In genomic region chr3:46987485-46988401, GRCh38 we compare ENCODE assay signal across 8 cellular contexts. TPM values are rescaled to one million over a fixed set of nuclear protein-coding genes. Genes with fewer than 3 reads are reported as not detected.
DNase-seq lines count a peak whose midpoint lies in the region; ATAC-seq, FAIRE-seq and TF ChIP-seq lines count a peak whose summit lies in the region.

No MANE protein-coding gene starts in this region.

- WGBS in K562 (ENCODE audit: insufficient coverage, low coverage, missing lambda C conversion rate) = under 1% methylated on average over 26 of the region's 26 CpGs

- peak overlapping the region; percentile 95 to 96 for H3K9ac ChIP-seq in K562 (ENCODE audit: insufficient read depth in 1 of 2, low read depth in 2 of 2, low read length in 2 of 2)
- H3K9ac ChIP-seq in mucosa of rectum (ENCODE audit: low read depth in 1 of 2, low read length in 2 of 2) = peak overlapping the region in 1 of 2 donors; percentile 39

- no TSS peak for BruUV-seq in K562 (replicated peaks; lab: Mats Ljungman, UMichigan)

- CTCF ChIA-PET in K562 (lab: Yijun Ruan, JAX; ENCODE audit: low intra/inter-chr PET ratio) = no interaction called here

- DNase-seq in T-helper 9 cell (peak; percentile 87), K562 (ENCODE audit: extremely low read depth in 1 of 4, low spot score in 3 of 4) (peak; percentile 97 to 99 (median 98)), thoracic aorta (ENCODE audit: low spot score) (no peak), foreskin fibroblast (no peak), NCI-H2171 treated with DMSO at 0.1 percent for 48 hours (lab: John Stamatoyannopoulos, UW) (no peak)

- intact Hi-C loops in K562 (cut with micrococcal nuclease) = loop anchor here (1.0 kb wide), 2 partner anchors 8 to 39 kb away; partner anchors contain the start of gene NBEAL2

- in situ Hi-C loops in K562 (cut with MboI) = no loop called here

- H3K9me3 ChIP-seq in K562 (replicated peaks; ENCODE audit: control insufficient read depth, insufficient read depth, low read depth, low read length) (no peaks in the 10 kb centered on the region), mucosa of rectum (ENCODE audit: control insufficient read depth in 2 of 2, low read length in 2 of 2) (no peaks in the 10 kb centered on the region), thoracic aorta (no peaks in the 10 kb centered on the region)

- peaks cover 5% of the 10 kb centered on the region for H3K9me1 ChIP-seq in K562 (ENCODE audit: control insufficient read depth, insufficient read depth, low read length)

- H3K4me3 ChIP-seq in K562 = peak overlapping the region; percentile 46
- H3K4me3 ChIP-seq in mucosa of rectum (ENCODE audit: low read length in 2 of 2) = peak overlapping the region; percentile 42 to 49
- H3K4me3 ChIP-seq in thoracic aorta = peak overlapping the region; percentile 43
- H3K4me3 ChIP-seq in foreskin fibroblast (ENCODE audit: low read depth in 1 of 2, low read length in 2 of 2) = no peak overlapping the region

- H3K27me3 ChIP-seq in K562 (ENCODE audit: control insufficient read depth in 2 of 2, insufficient read depth in 2 of 2, low read length in 2 of 2) (no peaks in the 10 kb centered on the region), mucosa of rectum (ENCODE audit: control insufficient read depth in 2 of 2, insufficient read depth in 2 of 2, low read length in 2 of 2) (no peaks in the 10 kb centered on the region), thoracic aorta (replicated peaks; ENCODE audit: insufficient read depth) (no peaks in the 10 kb centered on the region)

- H3K4me1 ChIP-seq in K562 (replicated peaks in 1 of 2; ENCODE audit: control insufficient read depth in 2 of 2, insufficient read depth in 2 of 2, low read length in 2 of 2) (peaks cover 34 to 67% of the 10 kb centered on the region in 2 experiments), mucosa of rectum (ENCODE audit: control insufficient read depth in 2 of 2, insufficient read depth in 2 of 2, low read length in 2 of 2) (peaks cover 23 to 35% of the 10 kb centered on the region in 2 donors), thoracic aorta (ENCODE audit: control insufficient read depth in 1 of 2, low read depth in 2 of 2) (peaks cover 0 to 3% of the 10 kb centered on the region in 2 donors)

- peak overlapping the region; percentile 99 for H3K4me2 ChIP-seq in K562 (ENCODE audit: insufficient read depth, low read length)

- TF ChIP-seq CTCF in K562 (IDR thresholded peaks at IDR 0.05 in 2 of 3, conservative IDR thresholded peaks at IDR 0.05 in 1 of 3; ENCODE audit: insufficient read depth in 2 of 3, low read depth in 1 of 3, low read length in 3 of 3) (no peak), thoracic aorta (IDR thresholded peaks at IDR 0.05) (no peak), foreskin fibroblast (IDR thresholded peaks at IDR 0.05; ENCODE audit: low read depth, low read length) (no peak)

- peak; percentile 88 for TF ChIP-seq POLR2A in K562 (conservative IDR thresholded peaks at IDR 0.05)

- H2AFZ ChIP-seq in K562 (ENCODE audit: low read depth, low read length) = peak overlapping the region; percentile 89

- ATAC-seq in GM19351 (IDR thresholded peaks at IDR 0.05; ENCODE audit: unreplicated experiment) = peak; percentile 85
- peak; percentile 47 for ATAC-seq in HG03439 (IDR thresholded peaks at IDR 0.05; ENCODE audit: unreplicated experiment)
- peak; percentile 95 for ATAC-seq in K562
- ATAC-seq in thoracic aorta (ENCODE audit: insufficient number of reproducible peaks, low FRiP score, low read depth) = no peak

- peak in 1 of 2 experiments; percentile 26; a peak in 2 of 4 replicates for TF ChIP-seq RAD21 in K562 (CRISPR knock-in tag; conservative IDR thresholded peaks at IDR 0.05 in 1 of 2, IDR thresholded peaks at IDR 0.05 in 1 of 2)

- POLR2A ChIA-PET in K562 (lab: Yijun Ruan, JAX) = interaction anchor here (0.6 to 2.9 kb wide), 23 partner anchors 10 to 1748 kb away, joined by 3 to 35 read pairs (median 4); partner anchors contain the start of genes CCDC12, NBEAL2 and PTPN23

- H3K27ac ChIP-seq in K562 (ENCODE audit: extremely low read depth, low read depth, low read length) (peak overlapping the region; percentile 99), mucosa of rectum (ENCODE audit: low read depth in 2 of 2, low read length in 2 of 2) (peak overlapping the region; percentile 56 to 71), thoracic aorta (no peak overlapping the region)

- H3K36me3 ChIP-seq in K562 (ENCODE audit: control insufficient read depth, insufficient read depth, low read length) = peaks cover 41% of the 10 kb centered on the region
- peaks cover 7 to 8% of the 10 kb centered on the region in 2 donors for H3K36me3 ChIP-seq in mucosa of rectum (ENCODE audit: control insufficient read depth in 2 of 2, insufficient read depth in 2 of 2, low read length in 2 of 2)
- peaks cover 4% of the 10 kb centered on the region for H3K36me3 ChIP-seq in thoracic aorta

- FAIRE-seq in K562 (lab: Jason Lieb, UNC) = no peak

- peak; percentile 90 for TF ChIP-seq EP300 in K562 (IDR thresholded peaks at IDR 0.05; ENCODE audit: low read length)

- peaks cover 45% of the 10 kb centered on the region for H3K79me2 ChIP-seq in K562 (ENCODE audit: control insufficient read depth, insufficient read depth, low read length)

- no peaks in the 10 kb centered on the region for H4K20me1 ChIP-seq in K562 (replicated peaks; ENCODE audit: control insufficient read depth, insufficient read depth, low read length)

TF ChIP-seq in K562, 482 proteins besides CTCF, POLR2A, EP300 and RAD21 (continues in another document):
- peak; percentile 81 for TF ChIP-seq PCBP1 (IDR thresholded peaks at IDR 0.05; ENCODE audit: low read depth, low read length, poor library complexity, severe bottlenecking)
- TF ChIP-seq NEUROD1 (IDR thresholded peaks at IDR 0.05; ENCODE audit: borderline replicate concordance, low read depth, low read length, partially characterized antibody) = peak; percentile 95
- TF ChIP-seq, protein P1, sequence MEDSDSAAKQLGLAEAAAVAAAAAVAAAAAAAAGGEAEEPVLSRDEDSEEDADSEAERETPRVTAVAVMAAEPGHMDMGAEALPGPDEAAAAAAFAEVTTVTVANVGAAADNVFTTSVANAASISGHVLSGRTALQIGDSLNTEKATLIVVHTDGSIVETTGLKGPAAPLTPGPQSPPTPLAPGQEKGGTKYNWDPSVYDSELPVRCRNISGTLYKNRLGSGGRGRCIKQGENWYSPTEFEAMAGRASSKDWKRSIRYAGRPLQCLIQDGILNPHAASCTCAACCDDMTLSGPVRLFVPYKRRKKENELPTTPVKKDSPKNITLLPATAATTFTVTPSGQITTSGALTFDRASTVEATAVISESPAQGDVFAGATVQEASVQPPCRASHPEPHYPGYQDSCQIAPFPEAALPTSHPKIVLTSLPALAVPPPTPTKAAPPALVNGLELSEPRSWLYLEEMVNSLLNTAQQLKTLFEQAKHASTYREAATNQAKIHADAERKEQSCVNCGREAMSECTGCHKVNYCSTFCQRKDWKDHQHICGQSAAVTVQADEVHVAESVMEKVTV (CRISPR knock-in tag; IDR thresholded peaks at IDR 0.05) = no peak
- peak; percentile 88 for TF ChIP-seq GABPA (tag; conservative IDR thresholded peaks at IDR 0.05; ENCODE audit: low read depth)
- peak; percentile 64 for TF ChIP-seq NR2C2 (CRISPR knock-in tag; IDR thresholded peaks at IDR 0.05)
- TF ChIP-seq NR2C2 (tag; IDR thresholded peaks at IDR 0.05) = peak; percentile 86
- peak; percentile 19 to 39; a peak in 2 of 4 replicates for TF ChIP-seq SIN3A (IDR thresholded peaks at IDR 0.05; ENCODE audit: borderline replicate concordance in 2 of 2, control insufficient read depth in 1 of 2, low read depth in 2 of 2, low read length in 2 of 2)
- no peak for TF ChIP-seq TGIF2 (CRISPR knock-in tag; IDR thresholded peaks at IDR 0.05)
- 0 out of 2 replicates have a peak, but pooled peaks have one; percentile 53 for TF ChIP-seq PHB (CRISPR knock-in tag; IDR thresholded peaks at IDR 0.05)

RNA-seq across cellular contexts. Expression of gene NBEAL2, which starts 8.3 kb away (rescaled TPM):
- 322 and 1,090 TPM in 2 replicates for total RNA-seq in K562 (2011; cell fraction: chromatin; rRNA removed; ENCODE audit: low replicate concordance)
- total RNA-seq in K562 (2011; cell fraction: nucleolus; rRNA removed) = 555 and 597 TPM in 2 replicates
- 365 and 370 TPM in 2 replicates for total RNA-seq in K562 (2011; cell fraction: nucleoplasm; rRNA removed)
- 41.3 and 45.2 TPM in 2 replicates for total RNA-seq in K562 (2014; rRNA removed)
- 12.3 and 16.0 TPM in 2 replicates for total RNA-seq in K562 (2014; rRNA removed; fragmentation: Illumina TruSeq; extraction: Trizol)
- 23.7 and 23.9 TPM in 2 replicates for total RNA-seq in K562 (2015; rRNA removed; fragmentation: Illumina TruSeq; extraction: Trizol)
- 89.3 and 114 TPM in 2 replicates for total RNA-seq in K562 (2021)
- 29.6 and 50.4 TPM in 2 replicates for polyA plus RNA-seq in K562 (2011; rRNA removed)
- 25.6 and 45.5 TPM in 2 replicates for polyA plus RNA-seq in K562 (2011; cell fraction: cytosol; rRNA removed)
- 557 and 843 TPM in 2 replicates for polyA plus RNA-seq in K562 (2011; cell fraction: nucleus; rRNA removed)
- polyA plus RNA-seq in K562 (2012) = 66.4 and 174 TPM in 2 replicates
- 46.4 and 62.1 TPM in 2 replicates for polyA plus RNA-seq in K562 (2014; fragmentation: Illumina TruSeq; extraction: Trizol)
- polyA plus RNA-seq in K562 (2014; fragmentation: Nextera tagmentation; extraction: Ambion mirVana) = under 1 TPM; 0.06 to 0.24 TPM
- polyA plus RNA-seq in K562 (2014; rRNA removed) = 67.5 and 85.5 TPM in 2 replicates
- 8.6 and 16.8 TPM in 2 replicates for polyA minus RNA-seq in K562 (2011; rRNA and poly(A)+ RNA removed)
- 23.5 and 26.4 TPM in 2 replicates for polyA minus RNA-seq in K562 (2011; cell fraction: cytosol; rRNA and poly(A)+ RNA removed)
- 104 and 118 TPM in 2 replicates for polyA minus RNA-seq in K562 (2011; cell fraction: nucleus; rRNA and poly(A)+ RNA removed)
- 10 to 100 TPM; 39.7 to 48.7 TPM for total RNA-seq in thoracic aorta

RNA-seq across cellular contexts. Expression of gene CCDC12, which starts 11.2 kb away (rescaled TPM):
- total RNA-seq in K562 (2011; cell fraction: chromatin; rRNA removed; ENCODE audit: low replicate concordance) = 140 and 232 TPM in 2 replicates
- total RNA-seq in K562 (2011; cell fraction: nucleolus; rRNA removed) = 143 and 148 TPM in 2 replicates
- total RNA-seq in K562 (2011; cell fraction: nucleoplasm; rRNA removed) = 188 and 262 TPM in 2 replicates
- total RNA-seq in K562 (2014; rRNA removed) = 99.0 and 101 TPM in 2 replicates
- 44.4 and 63.0 TPM in 2 replicates for total RNA-seq in K562 (2014; rRNA removed; fragmentation: Illumina TruSeq; extraction: Trizol)
- total RNA-seq in K562 (2015; rRNA removed; fragmentation: Illumina TruSeq; extraction: Trizol) = 104 and 115 TPM in 2 replicates
- 75.2 and 86.9 TPM in 2 replicates for total RNA-seq in K562 (2021)
- 47.8 and 54.0 TPM in 2 replicates for polyA plus RNA-seq in K562 (2011; rRNA removed)
- 53.0 and 53.5 TPM in 2 replicates for polyA plus RNA-seq in K562 (2011; cell fraction: cytosol; rRNA removed)
- polyA plus RNA-seq in K562 (2011; cell fraction: nucleus; rRNA removed) = 82.0 and 85.3 TPM in 2 replicates
- polyA plus RNA-seq in K562 (2012) = 77.1 and 114 TPM in 2 replicates
- 105 and 127 TPM in 2 replicates for polyA plus RNA-seq in K562 (2014; fragmentation: Illumina TruSeq; extraction: Trizol)
- 10 to 100 TPM in 1 of 2 experiments, 1 to 10 TPM in 1; 8.9 to 20.9 TPM for polyA plus RNA-seq in K562 (2014; fragmentation: Nextera tagmentation; extraction: Ambion mirVana)
- polyA plus RNA-seq in K562 (2014; rRNA removed) = 100 and 201 TPM in 2 replicates
- polyA minus RNA-seq in K562 (2011; rRNA and poly(A)+ RNA removed) = 50.3 and 53.4 TPM in 2 replicates
- polyA minus RNA-seq in K562 (2011; cell fraction: cytosol; rRNA and poly(A)+ RNA removed) = 17.4 and 21.1 TPM in 2 replicates
- 81.3 and 87.3 TPM in 2 replicates for polyA minus RNA-seq in K562 (2011; cell fraction: nucleus; rRNA and poly(A)+ RNA removed)
- 10 to 100 TPM; 29.8 to 58.8 TPM for total RNA-seq in thoracic aorta

Comparison
In these comparisons a context has a peak if more than half of its experiments do, and no peak if none do; other contexts are left out.
1. DNase-seq: peak in T-helper 9 cell (single experiment) and K562 (4 of 4); none in thoracic aorta (single experiment), foreskin fibroblast (0 of 2) and NCI-H2171 treated with DMSO at 0.1 percent for 48 hours (single experiment).
2. H3K27ac ChIP-seq: peak in K562 (single experiment) and mucosa of rectum (2 of 2); none in thoracic aorta (0 of 2).
3. H3K4me3 ChIP-seq: peak in K562 (single experiment), mucosa of rectum (2 of 2) and thoracic aorta (single experiment); none in foreskin fibroblast (0 of 2).